ENCODE assay signal across 8 cellular contexts in the genomic region with DNA sequence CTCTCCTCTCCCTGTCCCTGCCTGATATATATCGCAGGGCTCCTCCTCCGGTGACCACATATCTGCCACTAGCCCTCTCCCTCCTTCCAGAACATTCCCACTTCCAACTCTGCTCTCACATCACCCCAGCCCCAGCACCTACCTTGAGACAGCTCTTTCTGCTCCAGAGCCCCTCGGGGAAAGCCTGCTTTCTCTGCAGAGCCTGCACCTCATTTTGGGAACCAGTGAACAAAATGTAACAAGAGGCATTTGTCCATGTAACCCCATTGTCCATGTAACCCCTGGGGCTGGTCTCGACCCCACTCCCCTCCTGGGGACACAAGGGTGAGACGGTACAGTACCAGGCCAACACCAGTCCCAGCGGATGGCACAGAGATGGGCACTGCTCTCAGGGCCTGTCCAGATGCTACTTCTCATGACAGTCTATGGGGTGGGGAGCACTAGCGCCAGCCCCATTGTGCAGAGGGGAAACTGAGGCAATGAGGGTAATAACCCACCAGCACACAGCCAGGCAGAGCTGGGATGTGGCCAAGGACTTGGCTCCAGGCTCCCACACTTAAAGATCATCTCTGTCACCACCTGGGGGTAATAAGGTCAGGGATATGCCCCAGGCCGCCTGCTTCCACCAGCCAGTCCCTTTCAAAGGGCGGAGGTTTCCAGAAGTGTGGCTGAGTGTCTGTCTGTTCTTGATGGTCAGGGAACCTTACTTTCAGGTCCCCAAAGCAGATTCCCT. TPM values are rescaled to one million over a fixed set of nuclear protein-coding genes. Genes with fewer than 3 reads are reported as not detected.
DNase-seq lines count a peak whose midpoint lies in the region; ATAC-seq and TF ChIP-seq lines count a peak whose summit lies in the region.

No MANE protein-coding gene starts in this region.

- H3K27me3 ChIP-seq in prostate gland (replicated peaks; ENCODE audit: insufficient read depth): no peaks in the 10 kb centered on the region

- peak overlapping the region; percentile 86 for H3K27ac ChIP-seq in RWPE1
- peak overlapping the region; percentile 76 to 90 for H3K27ac ChIP-seq in prostate gland

- POLR2A ChIA-PET in RWPE1 (lab: Yijun Ruan, JAX; ENCODE audit: low non-redundant PET): interaction anchor here (0.6 to 1.1 kb wide), 2 partner anchors 154 to 247 kb away, joined by 3 to 4 read pairs; a partner anchor contains a TSS

- no peak for TF ChIP-seq CTCF in RWPE1 (conservative IDR thresholded peaks at IDR 0.05; ENCODE audit: low read depth)
- no peak for TF ChIP-seq CTCF in fibroblast of the aortic adventitia (IDR thresholded peaks at IDR 0.05; ENCODE audit: insufficient read depth, low read length)
- no peak for TF ChIP-seq CTCF in prostate gland (IDR thresholded peaks at IDR 0.05)

- 52% methylated on average over 9 of the region's 9 CpGs for WGBS in prostate gland

- ATAC-seq in GM21447 (IDR thresholded peaks at IDR 0.05; ENCODE audit: unreplicated experiment): no peak
- ATAC-seq in HG03196 (IDR thresholded peaks at IDR 0.05; ENCODE audit: unreplicated experiment): no peak

- in situ Hi-C loops in G401 (cut with HindIII; ENCODE audit: low sequenced_read_pairs): loop anchor here (25.0 kb wide), 1 partner anchor 231 kb away; no protein-coding TSS in a partner anchor

- intact Hi-C loops in prostate gland (cut with DNase I): loop anchor here (2.0 to 5.0 kb wide), 3 partner anchors 151 to 250 kb away; a partner anchor contains a TSS

- H3K9me3 ChIP-seq in prostate gland: no peaks in the 10 kb centered on the region

- CTCF ChIA-PET in RWPE1 (lab: Yijun Ruan, JAX): interaction anchor here (0.6 to 1.4 kb wide), 5 partner anchors 16 to 203 kb away, joined by 3 to 5 read pairs (median 3); no protein-coding TSS in a partner anchor

- no peaks in the 10 kb centered on the region for H3K36me3 ChIP-seq in prostate gland

- DNase-seq in NCI-H345 treated with DMSO at 0.1 percent for 48 hours (lab: John Stamatoyannopoulos, UW; ENCODE audit: unreplicated experiment) (peak; percentile 61), NCI-H345 (lab: John Stamatoyannopoulos, UW) (no peak), RWPE1 (ENCODE audit: low spot score) (no peak), fibroblast of the aortic adventitia (ENCODE audit: low read depth) (no peak), prostate gland (ENCODE audit: low spot score) (no peak), G401 (ENCODE audit: low spot score) (no peak)

- TF ChIP-seq POLR2A in prostate gland (IDR thresholded peaks at IDR 0.05): no peak

- peaks cover 37% of the 10 kb centered on the region for H3K4me1 ChIP-seq in prostate gland (replicated peaks)

- peak overlapping the region; percentile 25 for H3K4me3 ChIP-seq in fibroblast of the aortic adventitia (ENCODE audit: low read depth, low read length)
- H3K4me3 ChIP-seq in prostate gland: peak overlapping the region in 1 of 2 donors; percentile 36

RNA-seq across cellular contexts. Expression of a gene that starts 42.8 kb away (rescaled TPM):
- total RNA-seq in fibroblast of the aortic adventitia (ENCODE audit: low replicate concordance) (33.4 and 37.8 TPM in 2 replicates), prostate gland (10 to 100 TPM; 29.1 to 41.9 TPM)
- total RNA-seq in G401 (2014; rRNA removed; shearing (Covaris generic)): 9.6 and 21.7 TPM in 2 replicates

RNA-seq across cellular contexts. Expression of a gene that starts 43.6 kb away (rescaled TPM):
- total RNA-seq in fibroblast of the aortic adventitia (ENCODE audit: low replicate concordance): 3.0 and 5.2 TPM in 2 replicates
- 10 to 100 TPM; 11.8 to 19.7 TPM for total RNA-seq in prostate gland
- 13.7 and 14.4 TPM in 2 replicates for total RNA-seq in G401 (2014; rRNA removed; shearing (Covaris generic))
